Comparison of ENCODE assay signal across 2 cellular contexts in genomic region chr1:154407021-154407865, GRCh38.
TF ChIP-seq lines count a peak whose summit lies in the region.

No MANE protein-coding gene starts in this region.

TF ChIP-seq in SK-N-SH, 30 proteins besides CTCF, POLR2A, EP300 and RAD21 (continued from another document):
- TF ChIP-seq ZBTB33 (IDR thresholded peaks at IDR 0.05; ENCODE audit: borderline replicate concordance, low read depth) = no peak
- TF ChIP-seq ELF1 (IDR thresholded peaks at IDR 0.05) = no peak
- no peak for TF ChIP-seq RCOR1 (IDR thresholded peaks at IDR 0.05; ENCODE audit: low read length)
- TF ChIP-seq JUND (IDR thresholded peaks at IDR 0.05) = no peak
- no peak for TF ChIP-seq RXRA (IDR thresholded peaks at IDR 0.05; ENCODE audit: borderline replicate concordance, low read depth)
- TF ChIP-seq USF1 (IDR thresholded peaks at IDR 0.05; ENCODE audit: borderline replicate concordance, low read depth) = no peak
- no peak for TF ChIP-seq MEF2A (IDR thresholded peaks at IDR 0.05; ENCODE audit: borderline replicate concordance, low read depth)
- TF ChIP-seq CHD2 (IDR thresholded peaks at IDR 0.05; ENCODE audit: low read length, partially characterized antibody) = no peak
- no peak for TF ChIP-seq SMC3 (IDR thresholded peaks at IDR 0.05; ENCODE audit: low read depth, low read length)
- no peak for TF ChIP-seq EZH2phosphoT487 (IDR thresholded peaks at IDR 0.05; ENCODE audit: borderline replicate concordance, low read depth)
- TF ChIP-seq, protein P1, sequence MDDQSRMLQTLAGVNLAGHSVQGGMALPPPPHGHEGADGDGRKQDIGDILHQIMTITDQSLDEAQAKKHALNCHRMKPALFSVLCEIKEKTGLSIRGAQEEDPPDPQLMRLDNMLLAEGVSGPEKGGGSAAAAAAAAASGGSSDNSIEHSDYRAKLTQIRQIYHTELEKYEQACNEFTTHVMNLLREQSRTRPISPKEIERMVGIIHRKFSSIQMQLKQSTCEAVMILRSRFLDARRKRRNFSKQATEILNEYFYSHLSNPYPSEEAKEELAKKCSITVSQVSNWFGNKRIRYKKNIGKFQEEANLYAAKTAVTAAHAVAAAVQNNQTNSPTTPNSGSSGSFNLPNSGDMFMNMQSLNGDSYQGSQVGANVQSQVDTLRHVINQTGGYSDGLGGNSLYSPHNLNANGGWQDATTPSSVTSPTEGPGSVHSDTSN (IDR thresholded peaks at IDR 0.05) = no peak

TF ChIP-seq in SK-N-SH treated with all-trans-retinoic acid at 6 μM for 48 hours, 23 proteins besides CTCF, POLR2A, EP300 and RAD21 (continued from another document):
- TF ChIP-seq, protein P2, sequence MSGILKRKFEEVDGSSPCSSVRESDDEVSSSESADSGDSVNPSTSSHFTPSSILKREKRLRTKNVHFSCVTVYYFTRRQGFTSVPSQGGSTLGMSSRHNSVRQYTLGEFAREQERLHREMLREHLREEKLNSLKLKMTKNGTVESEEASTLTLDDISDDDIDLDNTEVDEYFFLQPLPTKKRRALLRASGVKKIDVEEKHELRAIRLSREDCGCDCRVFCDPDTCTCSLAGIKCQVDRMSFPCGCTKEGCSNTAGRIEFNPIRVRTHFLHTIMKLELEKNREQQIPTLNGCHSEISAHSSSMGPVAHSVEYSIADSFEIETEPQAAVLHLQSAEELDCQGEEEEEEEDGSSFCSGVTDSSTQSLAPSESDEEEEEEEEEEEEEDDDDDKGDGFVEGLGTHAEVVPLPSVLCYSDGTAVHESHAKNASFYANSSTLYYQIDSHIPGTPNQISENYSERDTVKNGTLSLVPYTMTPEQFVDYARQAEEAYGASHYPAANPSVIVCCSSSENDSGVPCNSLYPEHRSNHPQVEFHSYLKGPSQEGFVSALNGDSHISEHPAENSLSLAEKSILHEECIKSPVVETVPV (CRISPR knock-in tag; IDR thresholded peaks at IDR 0.05) = no peak
